ENCODE assay signal across 18 cellular contexts in genomic region chr4:124152130-124152529, GRCh38.
"Had no signal": no experiment of that assay in that cellular context is flagged by ENCODE, and none has a peak within 500 bp of the region (broad histone marks: within the 10 kb centered on the region; RNA-seq: fewer than 3 reads in every experiment).

No MANE protein-coding gene starts in this region.

- DNase-seq: activated CD4-positive, alpha-beta memory T cell treated with anti-CD3 and anti-CD28 coated beads for 36 hours; activated gamma-delta T cell; activated T-cell treated with anti-CD3 and anti-CD28 coated beads, Interleukin-2, amount 50 U/mL, for 48 hours; amygdala; kidney; left ventricle myocardium inferior; natural killer cell; occipital lobe; sigmoid colon; stimulated activated CD4-positive, alpha-beta T cell treated with anti-CD3 and anti-CD28 coated beads, Interleukin-12 subunit alpha, Interleukin-12 subunit beta, amount 100 ng/mL, for 4 hours; stimulated activated CD4-positive, alpha-beta T cell treated with anti-CD3 and anti-CD28 coated beads, Interleukin-2, amount 100 ng/mL, for 48 hours; stimulated activated naive CD4-positive, alpha-beta T cell treated with Interleukin-2 at 50 U/mL for 16 hours; upper lobe of left lung had no signal

- H3K4me1 ChIP-seq: left ventricle myocardium inferior, prostate gland, suprapubic skin, upper lobe of left lung had no signal

- H3K9me3 ChIP-seq: left ventricle myocardium inferior, prostate gland, sigmoid colon, suprapubic skin, upper lobe of left lung had no signal

- H2AFZ ChIP-seq: hepatocyte had no signal

- H3K27ac ChIP-seq: cardiac muscle cell, hepatocyte, left ventricle myocardium inferior, prostate gland, sigmoid colon, suprapubic skin, upper lobe of left lung, VCaP had no signal

- H3K36me3 ChIP-seq: cardiac muscle cell, left ventricle myocardium inferior, prostate gland, sigmoid colon, suprapubic skin, upper lobe of left lung had no signal

- H3K27me3 ChIP-seq: cardiac muscle cell, hepatocyte, sigmoid colon, suprapubic skin, upper lobe of left lung had no signal

- ATAC-seq: natural killer cell had no signal

- H3K4me3 ChIP-seq: cardiac muscle cell, hepatocyte, left ventricle myocardium inferior, prostate gland, sigmoid colon, suprapubic skin, upper lobe of left lung had no signal

- H3K79me2 ChIP-seq: hepatocyte had no signal

- H3K4me2 ChIP-seq: hepatocyte had no signal
